ENCODE assay signal across 8 cellular contexts in the genomic region with DNA sequence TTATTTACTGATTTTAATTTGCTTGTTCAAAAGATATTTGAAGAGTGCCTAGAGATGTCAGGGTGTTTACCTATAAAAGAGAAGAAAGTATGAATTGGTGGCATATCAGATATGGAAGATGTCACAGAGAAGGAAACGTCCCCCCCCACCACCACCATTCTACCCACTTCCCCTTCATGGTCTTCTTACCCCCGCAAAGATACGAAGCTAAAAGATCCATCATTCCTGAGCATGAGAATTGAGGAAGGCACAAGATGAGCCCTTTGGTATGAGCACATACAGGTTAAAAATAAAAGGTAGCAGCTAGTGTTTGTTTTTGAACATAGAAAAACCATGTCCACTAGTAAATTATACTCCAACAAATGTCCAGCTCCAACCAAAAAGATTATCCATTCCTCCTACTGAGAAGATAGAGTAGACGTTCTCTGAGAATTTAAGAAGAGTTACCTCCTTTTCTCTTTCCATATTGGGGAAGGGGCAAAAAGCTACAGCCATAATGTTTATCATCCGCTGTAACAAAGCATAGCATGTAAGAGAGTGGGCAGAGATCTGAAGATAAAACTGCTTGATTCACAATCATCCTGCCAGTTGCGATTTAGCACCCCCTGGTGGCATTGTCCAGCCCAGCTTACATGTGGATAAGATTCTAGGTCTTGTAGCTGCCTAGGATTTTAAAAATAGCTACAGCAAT. TPM values are rescaled to one million over a fixed set of nuclear protein-coding genes. Genes with fewer than 3 reads are reported as not detected.
DNase-seq lines count a peak whose midpoint lies in the region; ATAC-seq and TF ChIP-seq lines count a peak whose summit lies in the region.

No MANE protein-coding gene starts in this region.

- H3K27ac Mint-ChIP-seq in T-cell = no peak overlapping the region

- H3K27me3 ChIP-seq in cardiac muscle cell (no peaks in the 10 kb centered on the region), prostate gland (replicated peaks; ENCODE audit: insufficient read depth) (no peaks in the 10 kb centered on the region), uterus (no peaks in the 10 kb centered on the region)

- no peak overlapping the region for H3K27ac ChIP-seq in cardiac muscle cell
- no peak overlapping the region for H3K27ac ChIP-seq in prostate gland
- peak overlapping the region in 1 of 2 donors; percentile 22 for H3K27ac ChIP-seq in uterus

- H3K9me3 ChIP-seq in cardiac muscle cell (ENCODE audit: low read depth) (no peaks in the 10 kb centered on the region), prostate gland (no peaks in the 10 kb centered on the region), uterus (no peaks in the 10 kb centered on the region)

- 46% methylated on average over 6 of the region's 6 CpGs for WGBS in prostate gland

- TF ChIP-seq POLR2A in prostate gland (IDR thresholded peaks at IDR 0.05) (no peak), uterus (IDR thresholded peaks at IDR 0.05) (no peak)

- no peaks in the 10 kb centered on the region for H3K9me3 Mint-ChIP-seq in T-cell

- H3K4me1 ChIP-seq in cardiac muscle cell (ENCODE audit: low read depth) (peaks cover 8% of the 10 kb centered on the region), prostate gland (replicated peaks) (no peaks in the 10 kb centered on the region), uterus (no peaks in the 10 kb centered on the region)

- CTCF ChIA-PET in T-cell (lab: Charles Lee) = interaction anchor here (0.6 to 3.1 kb wide), 44 partner anchors 8 to 871 kb away, joined by 3 to 28 read pairs (median 5); a partner anchor contains a TSS

- H3K4me3 ChIP-seq in cardiac muscle cell (no peak overlapping the region), prostate gland (no peak overlapping the region), uterus (no peak overlapping the region)

- TF ChIP-seq CTCF in cardiac muscle cell (IDR thresholded peaks at IDR 0.05; ENCODE audit: low read depth, low read length) (peak; percentile 94), prostate gland (IDR thresholded peaks at IDR 0.05) (peak; percentile 73 to 80 (median 79)), uterus (IDR thresholded peaks at IDR 0.05) (peak; percentile 70 to 85 (median 78))

- H3K4me3 Mint-ChIP-seq in T-cell = peak overlapping the region in 2 of 3 donors; percentile 19 to 31

- peaks cover 4% of the 10 kb centered on the region for H3K36me3 Mint-ChIP-seq in T-cell

- DNase-seq in C1 segment of cervical spinal cord (lab: John Stamatoyannopoulos, UW) (peak in 12 of 14 donors; percentile 15 to 80 (median 60)), NCI-H1436 treated with DMSO at 0.1 percent for 48 hours (lab: John Stamatoyannopoulos, UW) (peak; percentile 20), T-cell (peak; percentile 66 to 89 (median 83)), cardiac muscle cell (ENCODE audit: low read depth in 1 of 2, low spot score in 1 of 2) (peak; percentile 82), prostate gland (ENCODE audit: low spot score) (peak; percentile 74), uterus (peak; percentile 75 to 82)
- DNase-seq in activated naive CD8-positive, alpha-beta T cell treated with anti-CD3 and anti-CD28 coated beads, Interleukin-2, amount 50 U/mL, for 16 hours (ENCODE audit: low read depth, low spot score) = peak; percentile 73

- intact Hi-C loops in prostate gland (cut with DNase I) (loop anchor here (5.0 to 10.0 kb wide), 2 partner anchors 144 to 232 kb away; a partner anchor contains a TSS), uterus (cut with DNase I; ENCODE audit: low total_unique reads) (no loop called here)

- H3K4me1 Mint-ChIP-seq in T-cell = peaks cover 10 to 12% (median 10%) of the 10 kb centered on the region in 3 donors

- POLR2A ChIA-PET in T-cell (lab: Charles Lee) = interaction anchor here in 1 of 2 donors (0.6 to 1.1 kb wide), 2 partner anchors 12 to 1242 kb away, joined by 3 to 5 read pairs; no protein-coding TSS in a partner anchor

- ATAC-seq in GM21423 (IDR thresholded peaks at IDR 0.05; ENCODE audit: unreplicated experiment) (peak; percentile 87), T-cell (replicated peaks in 1 of 4) (peak; percentile 97 to 99 (median 98))

- H3K36me3 ChIP-seq in cardiac muscle cell (no peaks in the 10 kb centered on the region), prostate gland (no peaks in the 10 kb centered on the region), uterus (no peaks in the 10 kb centered on the region)

- H3K27me3 Mint-ChIP-seq in T-cell = no peaks in the 10 kb centered on the region

RNA-seq across cellular contexts. Expression of a gene that starts 29.1 kb away (rescaled TPM):
- total RNA-seq in T-cell (10 to 100 TPM; 15.6 to 23.7 (median 22.3) TPM), cardiac muscle cell (86.2 and 115 TPM in 2 replicates), prostate gland (10 to 100 TPM; 37.9 to 41.1 TPM), uterus (10 to 100 TPM; 40.9 to 63.0 (median 44.9) TPM)
- polyA plus RNA-seq in cardiac muscle cell = 150 and 189 TPM in 2 replicates

RNA-seq across cellular contexts. Expression of a gene that starts 44.6 kb away (rescaled TPM):
- total RNA-seq in T-cell (10 to 100 TPM; 13.9 to 16.9 (median 14.9) TPM), cardiac muscle cell (11.1 and 14.7 TPM in 2 replicates), prostate gland (10 to 100 TPM; 18.3 to 18.6 TPM), uterus (10 to 100 TPM in 3 of 4 donors, 1 to 10 TPM in 1; 10.0 to 61.0 (median 29.1) TPM)
- 9.3 and 16.0 TPM in 2 replicates for polyA plus RNA-seq in cardiac muscle cell

RNA-seq across cellular contexts. Expression of a gene that starts 58.9 kb away (rescaled TPM):
- total RNA-seq in T-cell = under 1 TPM in 1 of 5 donors, not detected in 4; 0.29 TPM
- 3.2 and 5.9 TPM in 2 replicates for total RNA-seq in cardiac muscle cell
- 6.3 and 17.4 TPM in 2 replicates for polyA plus RNA-seq in cardiac muscle cell
- 10 to 100 TPM in 1 of 2 donors, 1 to 10 TPM in 1; 3.1 to 11.2 TPM for total RNA-seq in prostate gland
- 10 to 100 TPM in 3 of 4 donors, 1 to 10 TPM in 1; 2.6 to 93.0 (median 17.7) TPM for total RNA-seq in uterus

Comparison
In these comparisons a context has a peak if more than half of its experiments do, and no peak if none do; other contexts are left out.
1. DNase-seq: peak in every context shown above with its lines; median percentile 83 in T-cell; 82 in cardiac muscle cell; 78 in uterus; 74 in prostate gland; 73 in activated naive CD8-positive, alpha-beta T cell treated with anti-CD3 and anti-CD28 coated beads, Interleukin-2, amount 50 U/mL, for 16 hours; 60 in C1 segment of cervical spinal cord; 20 in NCI-H1436 treated with DMSO at 0.1 percent for 48 hours.